19 cellular contexts compared by ENCODE assay signal in genomic region chr10:69343905-69344304, GRCh38.
DNase-seq lines count a peak whose midpoint lies in the region; ATAC-seq and TF ChIP-seq lines count a peak whose summit lies in the region.
"Had no signal": no experiment of that assay in that cellular context is flagged by ENCODE, and none has a peak within 500 bp of the region (broad histone marks: within the 10 kb centered on the region; RNA-seq: fewer than 3 reads in every experiment).

No MANE protein-coding gene starts in this region.

- peak overlapping the region; percentile 65 for H3K4me3 Mint-ChIP-seq in activated naive CD4-positive, alpha-beta T cell treated with anti-CD3 and anti-CD28 coated beads, Interleukin-2, amount 50 U/mL, for 24 hours
- H3K4me3 Mint-ChIP-seq in T-helper 17 cell (peak overlapping the region; percentile 71), type B pancreatic cell (no peak overlapping the region), CD14-positive monocyte (no peak overlapping the region)
- no peak overlapping the region for H3K4me3 Mint-ChIP-seq in effector memory CD8-positive, alpha-beta T cell

- no peaks in the 10 kb centered on the region for H3K9me3 ChIP-seq in T-helper 17 cell (ENCODE audit: control insufficient read depth, low read length, poor library complexity, severe bottlenecking)
- H3K9me3 ChIP-seq: colonic mucosa, mucosa of descending colon, right lobe of liver had no signal

- ATAC-seq in T-helper 17 cell: no peak
- ATAC-seq in effector memory CD8-positive, alpha-beta T cell (replicated peaks): no peak
- ATAC-seq: left cardiac atrium, right lobe of liver had no signal

- intact Hi-C loops in CD14-positive monocyte (cut with micrococcal nuclease): no loop called here

- peaks cover 86% of the 10 kb centered on the region for H3K4me1 Mint-ChIP-seq in activated naive CD4-positive, alpha-beta T cell treated with anti-CD3 and anti-CD28 coated beads, Interleukin-2, amount 50 U/mL, for 24 hours
- H3K4me1 Mint-ChIP-seq in T-helper 17 cell: peaks cover 59% of the 10 kb centered on the region
- H3K4me1 Mint-ChIP-seq in effector memory CD8-positive, alpha-beta T cell (ENCODE audit: low read depth in 2 of 2): peaks cover 63 to 64% of the 10 kb centered on the region in 2 donors
- peaks cover 26% of the 10 kb centered on the region for H3K4me1 Mint-ChIP-seq in type B pancreatic cell (ENCODE audit: unreplicated experiment)
- H3K4me1 Mint-ChIP-seq in CD14-positive monocyte: peaks cover 87% of the 10 kb centered on the region

- no peak overlapping the region for H3K4me3 ChIP-seq in foreskin fibroblast (ENCODE audit: low read depth in 1 of 2, low read length in 2 of 2)
- H3K4me3 ChIP-seq: colonic mucosa, mucosa of descending colon, right lobe of liver had no signal

- no peaks in the 10 kb centered on the region for H3K9me3 Mint-ChIP-seq in activated naive CD4-positive, alpha-beta T cell treated with anti-CD3 and anti-CD28 coated beads, Interleukin-2, amount 50 U/mL, for 24 hours
- H3K9me3 Mint-ChIP-seq in effector memory CD8-positive, alpha-beta T cell: no peaks in the 10 kb centered on the region
- no peaks in the 10 kb centered on the region for H3K9me3 Mint-ChIP-seq in type B pancreatic cell
- peaks cover 0 to 3% (median 0%) of the 10 kb centered on the region in 7 donors for H3K9me3 Mint-ChIP-seq in CD14-positive monocyte
- H3K9me3 Mint-ChIP-seq: activated T-cell treated with anti-CD3 and anti-CD28 coated beads, Interleukin-2, amount 50 U/mL, for 4 hours had no signal

- no peak for DNase-seq in activated naive CD4-positive, alpha-beta T cell treated with anti-CD3 and anti-CD28 coated beads, Interleukin-2, amount 50 U/mL, for 16 hours
- DNase-seq in T-helper 17 cell: no peak
- DNase-seq in effector memory CD8-positive, alpha-beta T cell: no peak
- DNase-seq in type B pancreatic cell (ENCODE audit: extremely low spot score, unreplicated experiment): no peak
- no peak for DNase-seq in CD14-positive monocyte (ENCODE audit: low spot score)
- DNase-seq in foreskin fibroblast: no peak
- DNase-seq in anterior cingulate cortex (lab: John Stamatoyannopoulos, UW): no peak
- DNase-seq: activated CD4-positive, CD25-positive, alpha-beta regulatory T cell treated with anti-CD3 and anti-CD28 coated beads, Interleukin-2, amount 50 U/mL, for 72 hours; activated T-cell treated with anti-CD3 and anti-CD28 coated beads, Interleukin-2, amount 50 U/mL, for 4 hours; foreskin melanocyte; left cardiac atrium; MM.1S; mucosa of descending colon; NCI-H1930; NCI-H446; right lobe of liver; substantia nigra had no signal

- H3K27me3 Mint-ChIP-seq in activated naive CD4-positive, alpha-beta T cell treated with anti-CD3 and anti-CD28 coated beads, Interleukin-2, amount 50 U/mL, for 24 hours: no peaks in the 10 kb centered on the region
- no peaks in the 10 kb centered on the region for H3K27me3 Mint-ChIP-seq in T-helper 17 cell
- no peaks in the 10 kb centered on the region for H3K27me3 Mint-ChIP-seq in effector memory CD8-positive, alpha-beta T cell
- H3K27me3 Mint-ChIP-seq in type B pancreatic cell: no peaks in the 10 kb centered on the region
- H3K27me3 Mint-ChIP-seq in CD14-positive monocyte (ENCODE audit: low read depth in 3 of 3): peaks cover 0 to 6% (median 0%) of the 10 kb centered on the region in 3 donors

- TF ChIP-seq CTCF in type B pancreatic cell (conservative IDR thresholded peaks at IDR 0.05) (no peak), CD14-positive monocyte (IDR thresholded peaks at IDR 0.05) (no peak), foreskin fibroblast (IDR thresholded peaks at IDR 0.05; ENCODE audit: low read depth, low read length) (no peak)

- H3K27ac Mint-ChIP-seq in activated naive CD4-positive, alpha-beta T cell treated with anti-CD3 and anti-CD28 coated beads, Interleukin-2, amount 50 U/mL, for 24 hours: peak overlapping the region; percentile 86
- H3K27ac Mint-ChIP-seq in T-helper 17 cell (peak overlapping the region; percentile 92), type B pancreatic cell (peak overlapping the region; percentile 11), CD14-positive monocyte (peak overlapping the region in 2 of 7 donors; percentile 7 to 90)
- H3K27ac Mint-ChIP-seq in effector memory CD8-positive, alpha-beta T cell: peak overlapping the region; percentile 79 to 90

- peaks cover 12% of the 10 kb centered on the region for H3K36me3 Mint-ChIP-seq in activated naive CD4-positive, alpha-beta T cell treated with anti-CD3 and anti-CD28 coated beads, Interleukin-2, amount 50 U/mL, for 24 hours
- H3K36me3 Mint-ChIP-seq in T-helper 17 cell (ENCODE audit: low read depth) (peaks cover 3% of the 10 kb centered on the region), type B pancreatic cell (peaks cover 23% of the 10 kb centered on the region), CD14-positive monocyte (peaks cover 32 to 44% of the 10 kb centered on the region in 2 donors)
- peaks cover 9% of the 10 kb centered on the region for H3K36me3 Mint-ChIP-seq in effector memory CD8-positive, alpha-beta T cell (ENCODE audit: insufficient read depth)

Comparison
In these comparisons a context has a peak if more than half of its experiments do, and no peak if none do; other contexts are left out.
1. H3K4me3 Mint-ChIP-seq: peak in activated naive CD4-positive, alpha-beta T cell treated with anti-CD3 and anti-CD28 coated beads, Interleukin-2, amount 50 U/mL, for 24 hours (single experiment) and T-helper 17 cell (single experiment); none in effector memory CD8-positive, alpha-beta T cell (0 of 2), type B pancreatic cell (single experiment) and CD14-positive monocyte (0 of 2).